In the genomic region with DNA sequence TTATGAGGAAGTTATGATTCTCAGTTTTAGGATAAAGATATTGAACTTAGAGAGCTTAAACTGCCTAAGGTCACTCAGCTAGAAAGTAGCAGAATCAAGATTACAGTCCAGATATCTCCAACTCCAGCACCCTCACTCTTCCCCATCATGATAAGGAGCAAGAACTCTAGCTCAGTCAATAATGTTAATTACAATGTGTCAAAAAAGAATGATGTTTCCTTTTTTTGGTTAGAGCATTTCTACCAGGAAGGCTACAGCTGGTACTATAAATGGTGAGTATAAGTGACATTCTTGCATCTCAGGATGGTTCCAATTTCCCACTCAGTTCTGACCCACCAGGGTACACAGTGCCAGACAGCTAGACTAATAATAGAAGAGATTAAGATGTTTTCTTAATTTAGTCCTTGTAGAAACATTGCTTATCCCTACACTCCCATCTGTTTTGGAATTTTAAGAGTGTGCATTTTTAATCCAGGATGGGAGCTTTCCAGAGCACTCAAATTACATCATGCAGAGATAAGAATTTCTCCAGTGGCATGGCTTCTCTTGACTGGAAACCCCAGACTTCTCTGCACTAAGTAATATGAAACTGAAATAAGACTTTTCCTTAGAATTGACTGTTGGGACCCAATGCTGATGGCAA, we compare ENCODE assay signal across 1 cellular context.
TF ChIP-seq lines count a peak whose summit lies in the region.

No MANE protein-coding gene starts in this region.

TF ChIP-seq in WTC11, 78 proteins besides CTCF, POLR2A, EP300 and RAD21 (continued from another document):
- TF ChIP-seq ARID4B (CRISPR knock-in tag; IDR thresholded peaks at IDR 0.05; ENCODE audit: borderline replicate concordance) (no peak), ELF4 (CRISPR knock-in tag; IDR thresholded peaks at IDR 0.05; ENCODE audit: low read depth) (no peak), RORB (CRISPR knock-in tag; IDR thresholded peaks at IDR 0.05) (no peak)
